ENCODE assay signal across 10 cellular contexts in the genomic region with DNA sequence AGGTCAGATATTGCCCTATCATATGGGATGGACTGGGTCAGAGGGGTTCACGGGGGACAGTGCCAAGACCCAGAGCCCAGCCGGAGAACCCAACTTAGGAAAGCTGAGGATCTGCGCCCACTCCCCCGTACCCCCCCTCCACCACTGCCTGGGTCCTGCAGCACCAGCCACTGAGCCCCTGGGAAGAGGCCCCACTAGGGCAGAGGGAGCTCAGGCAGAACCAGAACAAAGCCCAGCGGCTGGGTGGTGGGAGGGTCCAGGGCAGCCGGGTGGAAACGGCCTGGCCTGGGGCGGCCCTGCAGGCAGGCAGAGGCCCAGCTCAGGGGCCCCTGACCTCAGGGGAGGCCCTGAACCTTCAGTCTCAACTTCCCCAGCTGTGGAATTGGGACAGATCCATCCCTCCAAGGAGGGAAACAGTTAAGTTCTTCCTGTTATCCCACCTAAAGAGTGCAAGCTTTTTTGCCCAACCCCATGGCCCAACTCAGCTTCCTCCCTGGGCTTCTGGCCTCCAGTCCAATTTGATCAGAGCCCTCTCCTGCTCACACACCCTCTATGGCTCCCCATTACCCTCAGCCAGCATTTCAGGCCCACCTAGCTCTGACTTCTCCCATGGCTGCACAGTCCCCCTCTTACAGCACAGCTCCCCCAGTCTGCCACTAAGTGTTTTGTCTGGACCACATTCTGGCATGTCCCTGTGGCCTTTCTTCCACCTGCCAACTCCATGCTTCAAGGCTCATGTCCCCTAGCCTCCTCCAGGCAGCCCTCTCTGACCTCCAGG. TPM values are rescaled to one million over a fixed set of nuclear protein-coding genes. Genes with fewer than 3 reads are reported as not detected.
DNase-seq lines count a peak whose midpoint lies in the region; ATAC-seq and TF ChIP-seq lines count a peak whose summit lies in the region.
"Had no signal": no experiment of that assay in that cellular context is flagged by ENCODE, and none has a peak within 500 bp of the region (broad histone marks: within the 10 kb centered on the region; RNA-seq: fewer than 3 reads in every experiment).

No MANE protein-coding gene starts in this region.

- H3K36me3 ChIP-seq in GM23248 (ENCODE audit: low read depth) (no peaks in the 10 kb centered on the region), WERI-Rb-1 (peaks cover 46% of the 10 kb centered on the region), skeletal muscle tissue (ENCODE audit: control insufficient read depth in 3 of 3, insufficient read depth in 3 of 3, low read length in 3 of 3) (peaks cover 6 to 12% (median 6%) of the 10 kb centered on the region in 3 donors)

- peak overlapping the region; percentile 96 for H3K4me3 Mint-ChIP-seq in glutamatergic neuron (ENCODE audit: unreplicated experiment)
- no peak overlapping the region for H3K4me3 Mint-ChIP-seq in activated T-cell treated with anti-CD3 and anti-CD28 coated beads, Interleukin-2, amount 50 U/mL, for 72 hours

- peaks cover 26% of the 10 kb centered on the region for H3K4me1 ChIP-seq in GM23248 (ENCODE audit: insufficient read depth)
- peaks cover 21 to 47% (median 37%) of the 10 kb centered on the region in 3 donors for H3K4me1 ChIP-seq in skeletal muscle tissue (ENCODE audit: control insufficient read depth in 3 of 3, insufficient read depth in 3 of 3, low read length in 3 of 3)

- no peak for ATAC-seq in activated T-cell treated with anti-CD3 and anti-CD28 coated beads, Interleukin-2, amount 50 U/mL, for 72 hours (replicated peaks in 1 of 2)

- H3K27me3 ChIP-seq in GM23248 (replicated peaks; ENCODE audit: insufficient read depth) (no peaks in the 10 kb centered on the region), WERI-Rb-1 (ENCODE audit: insufficient read depth, low read depth, severe bottlenecking) (no peaks in the 10 kb centered on the region), skeletal muscle tissue (ENCODE audit: control insufficient read depth in 3 of 3, insufficient read depth in 3 of 3, low read length in 3 of 3) (no peaks in the 10 kb centered on the region)

- DNase-seq in GM23248 (no peak), WERI-Rb-1 (no peak), glutamatergic neuron (no peak), anterior cingulate cortex (lab: John Stamatoyannopoulos, UW) (no peak), AG20443 (ENCODE audit: low spot score) (no peak)
- DNase-seq in activated T-cell treated with anti-CD3 and anti-CD28 coated beads, Interleukin-2, amount 50 U/mL, for 72 hours, result no peak
- DNase-seq in activated CD4-positive, CD25-positive, alpha-beta regulatory T cell (lab: John Stamatoyannopoulos, UW), result no peak
- DNase-seq: NCI-H146 had no signal

- 0 out of 2 replicates have a peak overlapping the region, but pooled peaks have one; percentile 79 for H3K9ac ChIP-seq in GM23248
- H3K9ac ChIP-seq in skeletal muscle tissue (ENCODE audit: low read depth in 1 of 3, low read length in 3 of 3), result peak overlapping the region in 1 of 3 donors; percentile 87

- H3K27ac Mint-ChIP-seq in glutamatergic neuron (ENCODE audit: unreplicated experiment), result peak overlapping the region; percentile 65
- no peak overlapping the region for H3K27ac Mint-ChIP-seq in activated T-cell treated with anti-CD3 and anti-CD28 coated beads, Interleukin-2, amount 50 U/mL, for 72 hours

- peaks cover 12% of the 10 kb centered on the region for H3K27me3 Mint-ChIP-seq in glutamatergic neuron (ENCODE audit: unreplicated experiment)
- H3K27me3 Mint-ChIP-seq in activated T-cell treated with anti-CD3 and anti-CD28 coated beads, Interleukin-2, amount 50 U/mL, for 72 hours (ENCODE audit: low read depth), result peaks cover 9% of the 10 kb centered on the region

- TF ChIP-seq CTCF in WERI-Rb-1 (IDR thresholded peaks at IDR 0.05; ENCODE audit: low read depth, low read length), result no peak
- no peak for TF ChIP-seq CTCF in glutamatergic neuron (IDR thresholded peaks at IDR 0.05; ENCODE audit: partially characterized antibody, unreplicated experiment)

- peak overlapping the region; percentile 92 for H3K4me3 ChIP-seq in GM23248
- peak overlapping the region; percentile 72 for H3K4me3 ChIP-seq in WERI-Rb-1 (ENCODE audit: low read depth, low read length)
- H3K4me3 ChIP-seq in skeletal muscle tissue (ENCODE audit: low read length in 3 of 3), result peak overlapping the region in 1 of 3 donors; percentile 13

- no peak overlapping the region for H2AFZ ChIP-seq in GM23248

- H3F3A ChIP-seq in GM23248 (ENCODE audit: insufficient read depth), result 0 out of 2 replicates have a peak, but pooled peaks cover 3% of the 10 kb centered on the region

- H3K27ac ChIP-seq in GM23248, result peak overlapping the region; percentile 15; the same call in 1 of the 2 replicates
- peak overlapping the region; percentile 89 for H3K27ac ChIP-seq in WERI-Rb-1
- peak overlapping the region; percentile 81 for H3K27ac ChIP-seq in skeletal muscle tissue (ENCODE audit: low read depth, low read length)

- no peaks in the 10 kb centered on the region for H3K9me2 ChIP-seq in GM23248 (ENCODE audit: insufficient read depth)

- peaks cover 70% of the 10 kb centered on the region for H3K79me2 ChIP-seq in GM23248 (ENCODE audit: insufficient read depth)

- H3K9me3 ChIP-seq in GM23248 (ENCODE audit: low read depth) (no peaks in the 10 kb centered on the region), WERI-Rb-1 (ENCODE audit: severe bottlenecking) (no peaks in the 10 kb centered on the region), skeletal muscle tissue (ENCODE audit: control insufficient read depth in 3 of 3, low read length in 3 of 3) (no peaks in the 10 kb centered on the region)

- H3K36me3 Mint-ChIP-seq in glutamatergic neuron (ENCODE audit: unreplicated experiment), result no peaks in the 10 kb centered on the region
- H3K36me3 Mint-ChIP-seq in activated T-cell treated with anti-CD3 and anti-CD28 coated beads, Interleukin-2, amount 50 U/mL, for 72 hours (ENCODE audit: insufficient read depth in 2 of 2), result no peaks in the 10 kb centered on the region

- no peaks in the 10 kb centered on the region for H4K20me1 ChIP-seq in GM23248 (ENCODE audit: insufficient read depth)

- H3K4me1 Mint-ChIP-seq in glutamatergic neuron (ENCODE audit: low read depth, unreplicated experiment), result peaks cover 13% of the 10 kb centered on the region
- peaks cover 10% of the 10 kb centered on the region for H3K4me1 Mint-ChIP-seq in activated T-cell treated with anti-CD3 and anti-CD28 coated beads, Interleukin-2, amount 50 U/mL, for 72 hours (ENCODE audit: low read depth)

- peak overlapping the region; percentile 94 for H3K4me2 ChIP-seq in GM23248 (ENCODE audit: unreplicated experiment)

- 69 to 73% methylated on average over 8 of the region's 8 CpGs for WGBS in GM23248 (ENCODE audit: low coverage in 1 of 2, low lambda C conversion rate in 2 of 2, missing lambda C conversion rate in 2 of 2), 2 experiments

- H3K9me3 Mint-ChIP-seq in glutamatergic neuron (ENCODE audit: unreplicated experiment), result peaks cover 11% of the 10 kb centered on the region
- no peaks in the 10 kb centered on the region for H3K9me3 Mint-ChIP-seq in activated T-cell treated with anti-CD3 and anti-CD28 coated beads, Interleukin-2, amount 50 U/mL, for 72 hours

- in situ Hi-C loops in GM23248 (cut with MboI), result no loop called here

RNA-seq across cellular contexts. Expression of gene NR2F6, which starts 3.1 kb away (rescaled TPM):
- 82.5 and 96.7 TPM in 2 replicates for total RNA-seq in GM23248 (2014; rRNA removed; shearing (Covaris generic))
- polyA plus RNA-seq in GM23248 (2016; fragmentation: Nextera tagmentation; extraction: Ambion mirVana), result 11.7 and 14.1 TPM in 2 replicates
- total RNA-seq in glutamatergic neuron (ENCODE audit: unreplicated experiment) (109 TPM), skeletal muscle tissue (21.9 TPM)
- 1 to 10 TPM; 4.7 to 6.4 TPM for total RNA-seq in activated T-cell treated with anti-CD3 and anti-CD28 coated beads, Interleukin-2, amount 50 U/mL, for 72 hours

RNA-seq across cellular contexts. Expression of gene OCEL1, which starts 16.6 kb away (rescaled TPM):
- 1.3 and 1.8 TPM in 2 replicates for total RNA-seq in GM23248 (2014; rRNA removed; shearing (Covaris generic))
- polyA plus RNA-seq in GM23248 (2016; fragmentation: Nextera tagmentation; extraction: Ambion mirVana), result 17.1 and 17.4 TPM in 2 replicates
- total RNA-seq in glutamatergic neuron (ENCODE audit: unreplicated experiment), result 23.4 TPM
- 4.7 TPM for total RNA-seq in skeletal muscle tissue
- total RNA-seq in activated T-cell treated with anti-CD3 and anti-CD28 coated beads, Interleukin-2, amount 50 U/mL, for 72 hours, result 10 to 100 TPM; 19.3 to 19.4 TPM

RNA-seq across cellular contexts. Expression of gene USHBP1, which starts 21.9 kb away (rescaled TPM):
- not detected in 2 replicates for total RNA-seq in GM23248 (2014; rRNA removed; shearing (Covaris generic))
- not detected in 2 replicates for polyA plus RNA-seq in GM23248 (2016; fragmentation: Nextera tagmentation; extraction: Ambion mirVana)
- total RNA-seq in glutamatergic neuron (ENCODE audit: unreplicated experiment) (not detected), skeletal muscle tissue (2.1 TPM)
- total RNA-seq in activated T-cell treated with anti-CD3 and anti-CD28 coated beads, Interleukin-2, amount 50 U/mL, for 72 hours, result under 1 TPM; 0.19 to 0.46 TPM
- total RNA-seq: myocyte had no signal

RNA-seq across cellular contexts. Expression of gene BABAM1, which starts 24.6 kb away (rescaled TPM):
- total RNA-seq in GM23248 (2014; rRNA removed; shearing (Covaris generic)), result 78.5 and 82.7 TPM in 2 replicates
- 90.3 and 99.6 TPM in 2 replicates for polyA plus RNA-seq in GM23248 (2016; fragmentation: Nextera tagmentation; extraction: Ambion mirVana)
- total RNA-seq in glutamatergic neuron (ENCODE audit: unreplicated experiment) (85.7 TPM), skeletal muscle tissue (64.7 TPM)
- 10 to 100 TPM; 86.6 to 96.1 TPM for total RNA-seq in activated T-cell treated with anti-CD3 and anti-CD28 coated beads, Interleukin-2, amount 50 U/mL, for 72 hours

RNA-seq across cellular contexts. Expression of gene USE1, which starts 27.5 kb away (rescaled TPM):
- 13.2 and 29.0 TPM in 2 replicates for total RNA-seq in GM23248 (2014; rRNA removed; shearing (Covaris generic))
- 29.6 and 32.3 TPM in 2 replicates for polyA plus RNA-seq in GM23248 (2016; fragmentation: Nextera tagmentation; extraction: Ambion mirVana)
- 14.9 TPM for total RNA-seq in glutamatergic neuron (ENCODE audit: unreplicated experiment)
- 19.3 TPM for total RNA-seq in skeletal muscle tissue
- 10 to 100 TPM; 27.2 to 32.8 TPM for total RNA-seq in activated T-cell treated with anti-CD3 and anti-CD28 coated beads, Interleukin-2, amount 50 U/mL, for 72 hours

Comparison
In these comparisons a context has a peak if more than half of its experiments do, and no peak if none do; other contexts are left out.
1. H3K27ac ChIP-seq: peak in every context shown above with its lines; median percentile 89 in WERI-Rb-1; 81 in skeletal muscle tissue; 15 in GM23248.